ENCODE assay signal across 8 cellular contexts in the genomic region with DNA sequence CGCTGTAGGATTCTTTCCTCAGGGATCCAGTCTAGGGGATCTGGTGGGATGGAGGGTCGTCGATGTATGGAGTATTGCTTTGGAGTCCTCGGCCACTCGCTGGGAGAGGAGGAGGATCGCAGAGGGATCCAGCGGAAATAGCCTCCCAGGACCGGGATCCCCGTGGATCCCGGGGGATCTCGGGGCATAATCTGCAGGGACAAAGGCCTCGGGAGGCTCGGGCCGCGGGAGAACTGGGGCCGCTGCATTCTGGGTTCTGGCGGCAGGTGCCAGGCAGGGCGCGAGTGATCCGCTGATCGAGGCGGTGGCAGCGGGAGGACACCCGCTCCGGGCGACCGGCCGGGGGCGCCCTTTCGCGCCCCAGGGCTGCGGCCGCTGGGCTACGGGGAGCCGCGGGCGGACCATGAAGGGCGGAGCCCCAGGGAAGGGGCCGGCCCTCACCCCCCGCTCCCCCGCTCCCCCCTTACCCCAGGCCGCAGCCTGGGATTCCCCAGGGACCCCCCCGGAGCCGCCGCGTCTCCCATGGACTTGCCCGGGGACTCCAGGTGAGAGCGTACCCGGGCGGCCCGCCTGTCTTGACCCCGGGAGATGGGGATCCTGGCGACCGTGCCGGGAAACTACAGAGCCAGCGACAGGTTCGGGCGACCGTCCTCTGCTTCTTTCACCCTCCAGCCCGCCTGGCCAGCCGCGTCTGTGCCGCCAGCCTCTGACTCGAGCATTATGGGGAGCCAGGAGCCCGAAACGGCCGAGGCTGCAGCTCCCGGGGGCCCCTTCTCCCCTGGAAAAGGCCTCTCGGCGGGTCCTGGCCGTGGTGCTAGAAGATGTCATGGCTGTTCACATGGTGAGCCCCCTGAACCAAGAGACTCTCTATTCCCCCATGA. TPM values are rescaled to one million over a fixed set of nuclear protein-coding genes. Genes with fewer than 3 reads are reported as not detected.
DNase-seq lines count a peak whose midpoint lies in the region; ATAC-seq and TF ChIP-seq lines count a peak whose summit lies in the region.

No MANE protein-coding gene starts in this region.

- no peaks in the 10 kb centered on the region for H3K4me1 ChIP-seq in SJCRH30
- H3K4me1 ChIP-seq in osteoblast (ENCODE audit: insufficient read depth, low read length) = peaks cover 14% of the 10 kb centered on the region
- H3K4me1 ChIP-seq in tibial artery = peaks cover 0 to 30% (median 17%) of the 10 kb centered on the region in 4 donors

- TF ChIP-seq CTCF in osteoblast (IDR thresholded peaks at IDR 0.05; ENCODE audit: extremely low read depth, low read depth, low read length) (peak; percentile 52), tibial artery (IDR thresholded peaks at IDR 0.05) (peak; percentile 46 to 62)

- H3K79me2 ChIP-seq in osteoblast (ENCODE audit: insufficient read depth, low read length) = peaks cover 14% of the 10 kb centered on the region

- H3K27ac ChIP-seq in SJCRH30 = peak overlapping the region; percentile 58
- peak overlapping the region; percentile 81 for H3K27ac ChIP-seq in osteoblast (ENCODE audit: low read depth, low read length)
- H3K27ac ChIP-seq in tibial artery = peak overlapping the region; percentile 92 to 94

- H3K27me3 Mint-ChIP-seq in activated naive CD4-positive, alpha-beta T cell treated with anti-CD3 and anti-CD28 coated beads for 36 hours (ENCODE audit: low read depth) = no peaks in the 10 kb centered on the region

- H3K27ac Mint-ChIP-seq in activated naive CD4-positive, alpha-beta T cell treated with anti-CD3 and anti-CD28 coated beads for 36 hours = peak overlapping the region; percentile 91

- CTCF ChIA-PET in activated naive CD4-positive, alpha-beta T cell treated with anti-CD3 and anti-CD28 coated beads for 36 hours (lab: Charles Lee) = interaction anchor here (0.6 to 3.2 kb wide), 12 partner anchors 9 to 194 kb away, joined by 3 to 18 read pairs (median 4); no protein-coding TSS in a partner anchor

- H3K4me3 ChIP-seq in SJCRH30 (peak overlapping the region; percentile 76), osteoblast (ENCODE audit: insufficient read depth, low read length) (peak overlapping the region; percentile 98), tibial artery (peak overlapping the region; percentile 71 to 99)

- H3K4me3 Mint-ChIP-seq in activated naive CD4-positive, alpha-beta T cell treated with anti-CD3 and anti-CD28 coated beads for 36 hours = peak overlapping the region; percentile 85

- DNase-seq in D341Med (ENCODE audit: low spot score) (peak; percentile 89), HuH-7 (ENCODE audit: low spot score) (peak; percentile 76), SJCRH30 (peak; percentile 73 to 82), globus pallidus (ENCODE audit: low spot score) (peak; percentile 57), osteoblast (ENCODE audit: insufficient read length, low spot score, missing footprints) (peak; percentile 98), tibial artery (peak; percentile 42 to 86)
- peak; percentile 84 for DNase-seq in activated naive CD4-positive, alpha-beta T cell treated with anti-CD3 and anti-CD28 coated beads for 36 hours

- H3K27me3 ChIP-seq in SJCRH30 (no peaks in the 10 kb centered on the region), osteoblast (ENCODE audit: insufficient read depth, low read length) (no peaks in the 10 kb centered on the region), tibial artery (no peaks in the 10 kb centered on the region)

- H3K4me1 Mint-ChIP-seq in activated naive CD4-positive, alpha-beta T cell treated with anti-CD3 and anti-CD28 coated beads for 36 hours (ENCODE audit: low read depth) = peaks cover 26% of the 10 kb centered on the region

- intact Hi-C loops in activated naive CD4-positive, alpha-beta T cell treated with anti-CD3 and anti-CD28 coated beads for 36 hours (cut with micrococcal nuclease) = loop anchor here (1.0 to 2.0 kb wide), 4 partner anchors 43 to 529 kb away; a partner anchor contains a TSS
- intact Hi-C loops in tibial artery (cut with DNase I; ENCODE audit: low total_unique reads) = no loop called here

- H2AFZ ChIP-seq in osteoblast (ENCODE audit: low read length) = peak overlapping the region; percentile 93

- H3K36me3 ChIP-seq in SJCRH30 = no peaks in the 10 kb centered on the region
- peaks cover 30% of the 10 kb centered on the region for H3K36me3 ChIP-seq in osteoblast (ENCODE audit: insufficient read depth, low read length)
- H3K36me3 ChIP-seq in tibial artery = peaks cover 38 to 41% (median 40%) of the 10 kb centered on the region in 3 donors

- peaks cover 28% of the 10 kb centered on the region for H3K36me3 Mint-ChIP-seq in activated naive CD4-positive, alpha-beta T cell treated with anti-CD3 and anti-CD28 coated beads for 36 hours (ENCODE audit: low read depth)

- no peaks in the 10 kb centered on the region for H4K20me1 ChIP-seq in osteoblast (ENCODE audit: insufficient read depth, low read length)

- peak overlapping the region; percentile 95 for H3K4me2 ChIP-seq in osteoblast (ENCODE audit: insufficient read depth, low read length)

- H3K9me3 ChIP-seq in SJCRH30 (replicated peaks) (no peaks in the 10 kb centered on the region), osteoblast (ENCODE audit: low read depth, low read length) (no peaks in the 10 kb centered on the region), tibial artery (no peaks in the 10 kb centered on the region)

- H3K9me3 Mint-ChIP-seq in activated naive CD4-positive, alpha-beta T cell treated with anti-CD3 and anti-CD28 coated beads for 36 hours = no peaks in the 10 kb centered on the region

- peak; percentile 39 for ATAC-seq in GM21367 (IDR thresholded peaks at IDR 0.05; ENCODE audit: unreplicated experiment)

RNA-seq across cellular contexts. Expression of a gene that starts 0.6 kb away (rescaled TPM):
- total RNA-seq in SJCRH30 (2014; rRNA removed; shearing (Covaris generic)) = 10.5 and 12.7 TPM in 2 replicates
- 10 to 100 TPM; 50.6 to 52.4 TPM for total RNA-seq in activated naive CD4-positive, alpha-beta T cell treated with anti-CD3 and anti-CD28 coated beads for 36 hours
- 6.8 and 8.0 TPM in 2 replicates for total RNA-seq in osteoblast

RNA-seq across cellular contexts. Expression of a gene that starts 6.9 kb away (rescaled TPM):
- total RNA-seq in SJCRH30 (2014; rRNA removed; shearing (Covaris generic)) = 17.6 and 21.1 TPM in 2 replicates
- 10 to 100 TPM; 83.8 to 84.8 TPM for total RNA-seq in activated naive CD4-positive, alpha-beta T cell treated with anti-CD3 and anti-CD28 coated beads for 36 hours
- 24.5 and 30.8 TPM in 2 replicates for total RNA-seq in osteoblast

RNA-seq across cellular contexts. Expression of a gene that starts 41.2 kb away (rescaled TPM):
- total RNA-seq in SJCRH30 (2014; rRNA removed; shearing (Covaris generic)) = 15.6 and 16.4 TPM in 2 replicates
- 10 to 100 TPM; 10.7 to 11.5 TPM for total RNA-seq in activated naive CD4-positive, alpha-beta T cell treated with anti-CD3 and anti-CD28 coated beads for 36 hours
- 7.1 and 8.3 TPM in 2 replicates for total RNA-seq in osteoblast

RNA-seq across cellular contexts. Expression of a gene that starts 47.6 kb away (rescaled TPM):
- total RNA-seq in SJCRH30 (2014; rRNA removed; shearing (Covaris generic)) = 19.3 and 22.0 TPM in 2 replicates
- total RNA-seq in activated naive CD4-positive, alpha-beta T cell treated with anti-CD3 and anti-CD28 coated beads for 36 hours = 10 to 100 TPM; 52.3 to 55.2 TPM
- 16.3 and 19.2 TPM in 2 replicates for total RNA-seq in osteoblast

Comparison
In these comparisons a context has a peak if more than half of its experiments do, and no peak if none do; other contexts are left out.
1. Peak in every context shown above with its lines: DNase-seq, ATAC-seq, H3K4me3 ChIP-seq and H3K27ac ChIP-seq.